Comparison of ENCODE assay signal across 21 cellular contexts in genomic region chr9:130214921-130215320, GRCh38. TPM values are rescaled to one million over a fixed set of nuclear protein-coding genes. Genes with fewer than 3 reads are reported as not detected.
DNase-seq lines count a peak whose midpoint lies in the region; ATAC-seq and TF ChIP-seq lines count a peak whose summit lies in the region.
"Had no signal": no experiment of that assay in that cellular context is flagged by ENCODE, and none has a peak within 500 bp of the region (broad histone marks: within the 10 kb centered on the region; RNA-seq: fewer than 3 reads in every experiment).

No MANE protein-coding gene starts in this region.

- no peaks in the 10 kb centered on the region for H3K9me3 Mint-ChIP-seq in activated naive CD8-positive, alpha-beta T cell treated with anti-CD3 and anti-CD28 coated beads, Interleukin-2, amount 50 U/mL, for 24 hours
- no peaks in the 10 kb centered on the region for H3K9me3 Mint-ChIP-seq in activated naive CD8-positive, alpha-beta T cell treated with anti-CD3 and anti-CD28 coated beads for 36 hours
- no peaks in the 10 kb centered on the region for H3K9me3 Mint-ChIP-seq in brain
- H3K9me3 Mint-ChIP-seq in mesothelial cell of epicardium, result no peaks in the 10 kb centered on the region
- H3K9me3 Mint-ChIP-seq: CD8-positive, alpha-beta memory T cell; stimulated activated naive CD8-positive, alpha-beta T cell treated with anti-CD3 and anti-CD28 coated beads, Interleukin-15, Interleukin-2, amounts not matched to agents 100 ng/mL and 50 ng/mL, for 24 hours had no signal

- TF ChIP-seq CTCF in brain (conservative IDR thresholded peaks at IDR 0.05) (no peak), mesothelial cell of epicardium (IDR thresholded peaks at IDR 0.05; ENCODE audit: unreplicated experiment) (no peak), transverse colon (IDR thresholded peaks at IDR 0.05) (no peak)

- no peak for TF ChIP-seq EP300 in transverse colon (IDR thresholded peaks at IDR 0.05; ENCODE audit: low read depth)

- no peak for TF ChIP-seq POLR2A in transverse colon (IDR thresholded peaks at IDR 0.05)

- intact Hi-C loops in transverse colon (cut with DNase I; ENCODE audit: low total_unique reads), result loop anchor here (5.0 kb wide), 1 partner anchor 1167 kb away; no protein-coding TSS in a partner anchor

- H3K9me3 ChIP-seq in transverse colon, result no peaks in the 10 kb centered on the region
- H3K9me3 ChIP-seq: colonic mucosa, gastrocnemius medialis, HAP-1, SJSA1 had no signal

- H3K27me3 Mint-ChIP-seq in activated naive CD8-positive, alpha-beta T cell treated with anti-CD3 and anti-CD28 coated beads, Interleukin-2, amount 50 U/mL, for 24 hours, result no peaks in the 10 kb centered on the region
- no peaks in the 10 kb centered on the region for H3K27me3 Mint-ChIP-seq in activated naive CD8-positive, alpha-beta T cell treated with anti-CD3 and anti-CD28 coated beads for 36 hours
- H3K27me3 Mint-ChIP-seq in brain (no peaks in the 10 kb centered on the region), mesothelial cell of epicardium (ENCODE audit: low read depth) (no peaks in the 10 kb centered on the region)
- H3K27me3 Mint-ChIP-seq: stimulated activated naive CD8-positive, alpha-beta T cell treated with anti-CD3 and anti-CD28 coated beads, Interleukin-15, Interleukin-2, amounts not matched to agents 100 ng/mL and 50 ng/mL, for 24 hours had no signal

- no peak overlapping the region for H3K27ac Mint-ChIP-seq in activated naive CD8-positive, alpha-beta T cell treated with anti-CD3 and anti-CD28 coated beads, Interleukin-2, amount 50 U/mL, for 24 hours
- no peak overlapping the region for H3K27ac Mint-ChIP-seq in activated naive CD8-positive, alpha-beta T cell treated with anti-CD3 and anti-CD28 coated beads for 36 hours
- H3K27ac Mint-ChIP-seq in brain (peak overlapping the region in 4 of 5 experiments; percentile 73 to 95 (median 88)), mesothelial cell of epicardium (peak overlapping the region; percentile 66)
- H3K27ac Mint-ChIP-seq: stimulated activated naive CD8-positive, alpha-beta T cell treated with anti-CD3 and anti-CD28 coated beads, Interleukin-15, Interleukin-2, amounts not matched to agents 100 ng/mL and 50 ng/mL, for 24 hours had no signal

- in situ Hi-C loops in transverse colon (cut with MboI; ENCODE audit: low pct_ligation_motif_present in 1 of 4, low pct_unique_long_range_greater_than_20kb in 1 of 4, low sequenced_read_pairs in 3 of 4), result no loop called here

- no peak for DNase-seq in activated naive CD8-positive, alpha-beta T cell treated with anti-CD3 and anti-CD28 coated beads, Interleukin-2, amount 50 U/mL, for 24 hours
- no peak for DNase-seq in activated naive CD8-positive, alpha-beta T cell treated with anti-CD3 and anti-CD28 coated beads for 36 hours
- no peak for DNase-seq in mesothelial cell of epicardium (ENCODE audit: low spot score in 2 of 2, unreplicated experiment in 2 of 2)
- DNase-seq in transverse colon, result no peak
- no peak for DNase-seq in activated CD4-positive, CD25-positive, alpha-beta regulatory T cell (lab: John Stamatoyannopoulos, UW)
- no peak for DNase-seq in GF-D8 (lab: John Stamatoyannopoulos, UW)
- DNase-seq in NAMALWA (ENCODE audit: low spot score), result no peak
- DNase-seq: activated CD8-positive, alpha-beta memory T cell treated with anti-CD3 and anti-CD28 coated beads, Interleukin-2, amount 50 U/mL, for 48 hours; CD8-positive, alpha-beta memory T cell; colonic mucosa; gastrocnemius medialis; left cardiac atrium; NCI-H2107; stimulated activated CD4-positive, alpha-beta T cell treated with anti-CD3 and anti-CD28 coated beads, Interleukin-1b, Interleukin-23, amount 100 ng/mL, for 48 hours had no signal

- no peaks in the 10 kb centered on the region for H3K36me3 Mint-ChIP-seq in activated naive CD8-positive, alpha-beta T cell treated with anti-CD3 and anti-CD28 coated beads, Interleukin-2, amount 50 U/mL, for 24 hours (ENCODE audit: low read depth)
- H3K36me3 Mint-ChIP-seq in activated naive CD8-positive, alpha-beta T cell treated with anti-CD3 and anti-CD28 coated beads for 36 hours, result no peaks in the 10 kb centered on the region
- H3K36me3 Mint-ChIP-seq in brain (no peaks in the 10 kb centered on the region), mesothelial cell of epicardium (peaks cover 4% of the 10 kb centered on the region)
- H3K36me3 Mint-ChIP-seq: CD8-positive, alpha-beta memory T cell had no signal

- no peaks in the 10 kb centered on the region for H3K36me3 ChIP-seq in transverse colon
- H3K36me3 ChIP-seq: colonic mucosa, gastrocnemius medialis had no signal

- ATAC-seq in activated naive CD8-positive, alpha-beta T cell treated with anti-CD3 and anti-CD28 coated beads, Interleukin-2, amount 50 U/mL, for 24 hours, result peak; percentile 24
- ATAC-seq: gastrocnemius medialis, sciatic nerve had no signal

- peaks cover 0 to 17% (median 4%) of the 10 kb centered on the region in 4 donors for H3K4me1 ChIP-seq in transverse colon
- H3K4me1 ChIP-seq: colonic mucosa, gastrocnemius medialis, HAP-1, SJSA1 had no signal

- no peaks in the 10 kb centered on the region for H3K27me3 ChIP-seq in transverse colon
- H3K27me3 ChIP-seq: colonic mucosa, SJSA1 had no signal

- H3K27ac ChIP-seq in transverse colon, result peak overlapping the region; percentile 10 to 73 (median 62)
- H3K27ac ChIP-seq: colonic mucosa, gastrocnemius medialis, HL-60, SJSA1 had no signal

- peaks cover 3% of the 10 kb centered on the region for H3K4me1 Mint-ChIP-seq in activated naive CD8-positive, alpha-beta T cell treated with anti-CD3 and anti-CD28 coated beads, Interleukin-2, amount 50 U/mL, for 24 hours
- no peaks in the 10 kb centered on the region for H3K4me1 Mint-ChIP-seq in activated naive CD8-positive, alpha-beta T cell treated with anti-CD3 and anti-CD28 coated beads for 36 hours
- H3K4me1 Mint-ChIP-seq in brain, result peaks cover 54% of the 10 kb centered on the region
- H3K4me1 Mint-ChIP-seq in mesothelial cell of epicardium, result peaks cover 34% of the 10 kb centered on the region
- H3K4me1 Mint-ChIP-seq: CD8-positive, alpha-beta memory T cell had no signal

- H3K4me3 Mint-ChIP-seq in activated naive CD8-positive, alpha-beta T cell treated with anti-CD3 and anti-CD28 coated beads, Interleukin-2, amount 50 U/mL, for 24 hours, result no peak overlapping the region
- no peak overlapping the region for H3K4me3 Mint-ChIP-seq in activated naive CD8-positive, alpha-beta T cell treated with anti-CD3 and anti-CD28 coated beads for 36 hours
- H3K4me3 Mint-ChIP-seq in brain (no peak overlapping the region), mesothelial cell of epicardium (no peak overlapping the region)
- H3K4me3 Mint-ChIP-seq: CD8-positive, alpha-beta memory T cell; stimulated activated naive CD8-positive, alpha-beta T cell treated with anti-CD3 and anti-CD28 coated beads, Interleukin-15, Interleukin-2, amounts not matched to agents 100 ng/mL and 50 ng/mL, for 24 hours had no signal

- WGBS in transverse colon (ENCODE audit: low coverage in 1 of 2), 2 donors, result 71% methylated on average over 3 of the region's 3 CpGs; no CpG with 5 or more reads in 1 of the 2 donors

- H3K4me3 ChIP-seq in transverse colon, result no peak overlapping the region
- H3K4me3 ChIP-seq: colonic mucosa, gastrocnemius medialis, HAP-1, SJSA1 had no signal

RNA-seq across cellular contexts. Expression of gene NCS1, which starts 42.7 kb away (rescaled TPM):
- total RNA-seq in activated naive CD8-positive, alpha-beta T cell treated with anti-CD3 and anti-CD28 coated beads for 36 hours, result 10 to 100 TPM; 10.5 to 11.9 TPM
- 120 TPM for polyA plus RNA-seq in brain (ENCODE audit: insufficient read depth, low read depth, low replicate concordance)
- 44.7 to 47.1 TPM (median 44.8 TPM) in 3 replicates for total RNA-seq in mesothelial cell of epicardium
- total RNA-seq in transverse colon, result 10 to 100 TPM; 11.9 to 66.5 (median 25.9) TPM

RNA-seq across cellular contexts. Expression of gene HMCN2, which starts 50.6 kb away (rescaled TPM):
- not detected for total RNA-seq in activated naive CD8-positive, alpha-beta T cell treated with anti-CD3 and anti-CD28 coated beads for 36 hours
- 0.34 TPM for polyA plus RNA-seq in brain (ENCODE audit: insufficient read depth, low read depth, low replicate concordance)
- total RNA-seq in mesothelial cell of epicardium, result 5.8 to 6.5 TPM (median 6.0 TPM) in 3 replicates
- 10 to 100 TPM in 3 of 4 donors, 1 to 10 TPM in 1; 7.8 to 40.0 (median 15.2) TPM for total RNA-seq in transverse colon
- total RNA-seq: CD8-positive, alpha-beta memory T cell; occipital lobe had no signal
- polyA plus RNA-seq: CD8-positive, alpha-beta memory T cell had no signal

Comparison
In these comparisons a context has a peak if more than half of its experiments do, and no peak if none do; other contexts are left out.
1. H3K27ac Mint-ChIP-seq: peak in brain (4 of 5) and mesothelial cell of epicardium (single experiment); none in activated naive CD8-positive, alpha-beta T cell treated with anti-CD3 and anti-CD28 coated beads, Interleukin-2, amount 50 U/mL, for 24 hours (single experiment) and activated naive CD8-positive, alpha-beta T cell treated with anti-CD3 and anti-CD28 coated beads for 36 hours (single experiment).